In genomic region chr16:1984347-1985225, GRCh38 we compare ENCODE assay signal across 8 cellular contexts. TPM values are rescaled to one million over a fixed set of nuclear protein-coding genes. Genes with fewer than 3 reads are reported as not detected.
DNase-seq lines count a peak whose midpoint lies in the region; ATAC-seq and TF ChIP-seq lines count a peak whose summit lies in the region.

No MANE protein-coding gene starts in this region.

- peak; percentile 20 for ATAC-seq in activated CD4-positive, alpha-beta T cell treated with anti-CD3 and anti-CD28 coated beads for 36 hours

- peak overlapping the region; percentile 85 for H3K4me3 Mint-ChIP-seq in activated CD4-positive, alpha-beta T cell treated with anti-CD3 and anti-CD28 coated beads for 36 hours
- H3K4me3 Mint-ChIP-seq in brain, result peak overlapping the region; percentile 87 to 90 (median 89)
- H3K4me3 Mint-ChIP-seq in type B pancreatic cell, result peak overlapping the region; percentile 89

- TF ChIP-seq RAD21 in liver (IDR thresholded peaks at IDR 0.05), result no peak

- peak overlapping the region; percentile 65 to 90 (median 77) for H3K4me3 ChIP-seq in liver (ENCODE audit: low read depth in 1 of 3, low read length in 3 of 3)

- no peaks in the 10 kb centered on the region for H3K9me3 Mint-ChIP-seq in activated CD4-positive, alpha-beta T cell treated with anti-CD3 and anti-CD28 coated beads for 36 hours (ENCODE audit: low read depth)
- peaks cover 0 to 6% (median 0%) of the 10 kb centered on the region in 5 experiments for H3K9me3 Mint-ChIP-seq in brain
- H3K9me3 Mint-ChIP-seq in type B pancreatic cell, result no peaks in the 10 kb centered on the region

- DNase-seq in activated CD4-positive, alpha-beta T cell treated with anti-CD3 and anti-CD28 coated beads for 36 hours, result no peak
- DNase-seq in activated CD4-positive, alpha-beta T cell treated with anti-CD3 and anti-CD28 coated beads, Interleukin-2, amount 50 U/mL, for 1 hour, result no peak
- DNase-seq in HuH-7 (ENCODE audit: low spot score), result peak; percentile 49
- no peak for DNase-seq in type B pancreatic cell (ENCODE audit: extremely low spot score, unreplicated experiment)
- DNase-seq in NCI-H510A treated with DMSO at 0.1 percent for 48 hours (lab: John Stamatoyannopoulos, UW), result no peak
- no peak for DNase-seq in GF-D8 (lab: John Stamatoyannopoulos, UW)

- 10% methylated on average over 58 of the region's 58 CpGs for WGBS in liver

- peak overlapping the region; percentile 40 to 83 for H3K27ac ChIP-seq in liver (ENCODE audit: low read depth in 1 of 2, low read length in 2 of 2)

- POLR2A ChIA-PET in activated CD4-positive, alpha-beta T cell treated with anti-CD3 and anti-CD28 coated beads for 36 hours (lab: Charles Lee), result interaction anchor here (2.4 kb wide), 1 partner anchor 20 kb away, joined by 10 read pairs; the partner anchor contains the start of gene RPS2

- intact Hi-C loops in activated CD4-positive, alpha-beta T cell treated with anti-CD3 and anti-CD28 coated beads for 36 hours (cut with DNase I, micrococcal nuclease), result loop anchor here in 1 of 2 experiments (1.0 kb wide), 2 partner anchors 12 to 41 kb away; partner anchors contain the start of genes MSRB1 and TBL3

- H3K9me3 ChIP-seq in liver (ENCODE audit: control insufficient read depth in 4 of 4, low read length in 3 of 4), result no peaks in the 10 kb centered on the region

- H3K9ac ChIP-seq in liver (ENCODE audit: low read depth in 1 of 2, low read length in 2 of 2), result peak overlapping the region; percentile 4 to 56

- CTCF ChIA-PET in activated CD4-positive, alpha-beta T cell treated with anti-CD3 and anti-CD28 coated beads for 36 hours (lab: Charles Lee), result interaction anchor here (0.7 to 1.7 kb wide), 4 partner anchors 12 to 521 kb away, joined by 3 to 5 read pairs (median 4); partner anchors contain the start of gene TBL3

- peaks cover 15% of the 10 kb centered on the region for H3K36me3 Mint-ChIP-seq in activated CD4-positive, alpha-beta T cell treated with anti-CD3 and anti-CD28 coated beads for 36 hours (ENCODE audit: low read depth)
- H3K36me3 Mint-ChIP-seq in brain (peaks cover 7% of the 10 kb centered on the region), type B pancreatic cell (peaks cover 4% of the 10 kb centered on the region)

- peaks cover 18% of the 10 kb centered on the region for H3K4me1 Mint-ChIP-seq in activated CD4-positive, alpha-beta T cell treated with anti-CD3 and anti-CD28 coated beads for 36 hours
- H3K4me1 Mint-ChIP-seq in brain (peaks cover 54% of the 10 kb centered on the region), type B pancreatic cell (ENCODE audit: unreplicated experiment) (peaks cover 11% of the 10 kb centered on the region)

- H3K27me3 ChIP-seq in liver (ENCODE audit: control insufficient read depth in 4 of 4, insufficient read depth in 4 of 4, low read length in 3 of 4), result peaks cover 0 to 4% (median 1%) of the 10 kb centered on the region in 4 donors

- peaks cover 28% of the 10 kb centered on the region for H3K27me3 Mint-ChIP-seq in activated CD4-positive, alpha-beta T cell treated with anti-CD3 and anti-CD28 coated beads for 36 hours
- H3K27me3 Mint-ChIP-seq in brain (peaks cover 43% of the 10 kb centered on the region), type B pancreatic cell (peaks cover 54% of the 10 kb centered on the region)

- TF ChIP-seq CTCF in brain (conservative IDR thresholded peaks at IDR 0.05) (no peak), liver (IDR thresholded peaks at IDR 0.05; ENCODE audit: low read depth, low read length, missing input control) (no peak), type B pancreatic cell (conservative IDR thresholded peaks at IDR 0.05) (no peak)

- H3K4me1 ChIP-seq in liver (ENCODE audit: control insufficient read depth in 4 of 4, insufficient read depth in 4 of 4, low read length in 3 of 4), result peaks cover 6 to 42% (median 17%) of the 10 kb centered on the region in 4 donors

- peaks cover 0 to 17% (median under 1%) of the 10 kb centered on the region in 4 donors for H3K36me3 ChIP-seq in liver (ENCODE audit: control insufficient read depth in 4 of 4, insufficient read depth in 3 of 4, low read depth in 1 of 4, low read length in 3 of 4)

- peak overlapping the region; percentile 55 for H3K27ac Mint-ChIP-seq in activated CD4-positive, alpha-beta T cell treated with anti-CD3 and anti-CD28 coated beads for 36 hours
- peak overlapping the region; percentile 57 to 86 (median 77) for H3K27ac Mint-ChIP-seq in brain
- H3K27ac Mint-ChIP-seq in type B pancreatic cell, result peak overlapping the region; percentile 62

TF ChIP-seq in liver, 16 proteins besides CTCF, POLR2A, EP300 and RAD21 (continues in another document):
- TF ChIP-seq HNF4A (conservative IDR thresholded peaks at IDR 0.05) (peak; percentile 79 to 81), EGR1 (IDR thresholded peaks at IDR 0.05; ENCODE audit: low read depth in 2 of 2) (no peak), SP1 (IDR thresholded peaks at IDR 0.05) (peak; percentile 27), NR2F2 (IDR thresholded peaks at IDR 0.05) (no peak), FOXA1 (IDR thresholded peaks at IDR 0.05) (no peak), RXRA (IDR thresholded peaks at IDR 0.05) (peak in 1 of 2 donors; percentile 18), TAF1 (conservative IDR thresholded peaks at IDR 0.05) (no peak), ATF3 (IDR thresholded peaks at IDR 0.05) (no peak), REST (IDR thresholded peaks at IDR 0.05) (no peak)

RNA-seq across cellular contexts. Expression of gene GFER, which starts 0.6 kb away (rescaled TPM):
- 10 to 100 TPM; 25.0 to 25.8 TPM for total RNA-seq in activated CD4-positive, alpha-beta T cell treated with anti-CD3 and anti-CD28 coated beads for 36 hours
- polyA plus RNA-seq in brain (ENCODE audit: insufficient read depth, low read depth, low replicate concordance) (51.7 TPM), liver (10 to 100 TPM; 21.3 to 28.4 TPM)
- total RNA-seq in liver (1 to 10 TPM; 7.4 to 9.0 TPM), type B pancreatic cell (ENCODE audit: low replicate concordance) (25.3 and 31.6 TPM in 2 replicates)

RNA-seq across cellular contexts. Expression of gene NOXO1, which starts 3.3 kb away (rescaled TPM):
- not detected for total RNA-seq in activated CD4-positive, alpha-beta T cell treated with anti-CD3 and anti-CD28 coated beads for 36 hours
- 4.6 TPM for polyA plus RNA-seq in brain (ENCODE audit: insufficient read depth, low read depth, low replicate concordance)
- total RNA-seq in liver, result under 1 TPM; 0.28 to 0.67 TPM
- polyA plus RNA-seq in liver, result under 1 TPM in 1 of 2 donors, not detected in 1; 0.63 TPM
- 0.63 and 2.0 TPM in 2 replicates for total RNA-seq in type B pancreatic cell (ENCODE audit: low replicate concordance)

RNA-seq across cellular contexts. Expression of gene SYNGR3, which starts 5.2 kb away (rescaled TPM):
- total RNA-seq in activated CD4-positive, alpha-beta T cell treated with anti-CD3 and anti-CD28 coated beads for 36 hours, result 1 to 10 TPM; 4.8 to 5.9 TPM
- polyA plus RNA-seq in brain (ENCODE audit: insufficient read depth, low read depth, low replicate concordance), result 59.3 TPM
- total RNA-seq in liver, result under 1 TPM; 0.17 to 0.47 TPM
- under 1 TPM in 1 of 2 donors, not detected in 1; 0.09 TPM for polyA plus RNA-seq in liver
- 2.4 and 2.5 TPM in 2 replicates for total RNA-seq in type B pancreatic cell (ENCODE audit: low replicate concordance)

RNA-seq across cellular contexts. Expression of gene TBL3, which starts 12.7 kb away (rescaled TPM):
- total RNA-seq in activated CD4-positive, alpha-beta T cell treated with anti-CD3 and anti-CD28 coated beads for 36 hours, result 10 to 100 TPM; 47.4 to 48.6 TPM
- polyA plus RNA-seq in brain (ENCODE audit: insufficient read depth, low read depth, low replicate concordance) (82.7 TPM), liver (10 to 100 TPM; 14.5 to 24.3 TPM)
- total RNA-seq in liver (10 to 100 TPM; 12.5 to 13.9 TPM), type B pancreatic cell (ENCODE audit: low replicate concordance) (37.0 and 40.0 TPM in 2 replicates)

RNA-seq across cellular contexts. Expression of gene RNF151, which starts 17.9 kb away (rescaled TPM):
- not detected for total RNA-seq in activated CD4-positive, alpha-beta T cell treated with anti-CD3 and anti-CD28 coated beads for 36 hours
- not detected for polyA plus RNA-seq in brain (ENCODE audit: insufficient read depth, low read depth, low replicate concordance)
- not detected for total RNA-seq in liver
- not detected for polyA plus RNA-seq in liver
- total RNA-seq in type B pancreatic cell (ENCODE audit: low replicate concordance), result not detected in 2 replicates
